ENCODE assay signal across 28 cellular contexts in genomic region chr3:99388736-99389135, GRCh38.
"Had no signal": no experiment of that assay in that cellular context is flagged by ENCODE, and none has a peak within 500 bp of the region (broad histone marks: within the 10 kb centered on the region; RNA-seq: fewer than 3 reads in every experiment).

No MANE protein-coding gene starts in this region.

- DNase-seq: cortex of kidney; dorsolateral prefrontal cortex; effector CD4-positive, alpha-beta T cell; foreskin fibroblast; gastrocnemius medialis; head of caudate nucleus; kidney; mesenchymal stem cell; naive thymus-derived CD4-positive, alpha-beta T cell; occipital lobe; stimulated activated CD4-positive, alpha-beta T cell treated with anti-CD3 and anti-CD28 coated beads, Interleukin-12 subunit alpha, Interleukin-12 subunit beta, amount 100 ng/mL, for 4 hours; stimulated activated CD4-positive, alpha-beta T cell treated with anti-CD3 and anti-CD28 coated beads, Interleukin-1b, Interleukin-23, amount 100 ng/mL, for 48 hours; stimulated activated CD4-positive, alpha-beta T cell treated with anti-CD3 and anti-CD28 coated beads, Interleukin-4, amount 100 ng/mL, for 1 hour; stimulated activated CD8-positive, alpha-beta memory T cell treated with anti-CD3 and anti-CD28 coated beads, Interleukin-4, amount 100 ng/mL, for 48 hours; stimulated activated naive CD4-positive, alpha-beta T cell; stimulated activated naive CD8-positive, alpha-beta T cell treated with anti-CD3 and anti-CD28 coated beads, Interleukin-15, amount 100 ng/mL, for 72 hours; thyroid gland; trophoblast cell had no signal

- H3K9me3 Mint-ChIP-seq: mesothelial cell of epicardium; nephron; stimulated activated naive CD8-positive, alpha-beta T cell treated with anti-CD3 and anti-CD28 coated beads, Interleukin-15, amount 100 ng/mL, for 72 hours had no signal

- H3K27me3 ChIP-seq: dorsolateral prefrontal cortex, gastrocnemius medialis, right atrium auricular region, thyroid gland, vagina had no signal

- H3K36me3 Mint-ChIP-seq: mesothelial cell of epicardium; naive thymus-derived CD4-positive, alpha-beta T cell had no signal

- H3K4me1 ChIP-seq: gastrocnemius medialis, prostate gland, right atrium auricular region, thyroid gland, vagina had no signal

- H3K9me3 ChIP-seq: gastrocnemius medialis, prostate gland, right atrium auricular region, thyroid gland, vagina had no signal

- H3K4me1 Mint-ChIP-seq: mesothelial cell of epicardium; naive thymus-derived CD4-positive, alpha-beta T cell; nephron; stimulated activated naive CD8-positive, alpha-beta T cell treated with anti-CD3 and anti-CD28 coated beads, Interleukin-15, amount 100 ng/mL, for 72 hours had no signal

- H3K4me3 Mint-ChIP-seq: mesothelial cell of epicardium; naive thymus-derived CD4-positive, alpha-beta T cell; nephron; stimulated activated naive CD8-positive, alpha-beta T cell treated with anti-CD3 and anti-CD28 coated beads, Interleukin-15, amount 100 ng/mL, for 72 hours had no signal

- H3K36me3 ChIP-seq: gastrocnemius medialis, prostate gland, right atrium auricular region, thyroid gland, vagina had no signal

- H3K4me2 ChIP-seq: smooth muscle cell had no signal

- H3K27ac ChIP-seq: epithelial cell of prostate, gastrocnemius medialis, prostate gland, right atrium auricular region, thyroid gland, vagina had no signal

- H3K27ac Mint-ChIP-seq: mesothelial cell of epicardium; naive thymus-derived CD4-positive, alpha-beta T cell; nephron; stimulated activated naive CD8-positive, alpha-beta T cell treated with anti-CD3 and anti-CD28 coated beads, Interleukin-15, amount 100 ng/mL, for 72 hours had no signal

- ATAC-seq: esophagus mucosa; gastrocnemius medialis; left lobe of liver; naive thymus-derived CD4-positive, alpha-beta T cell; sciatic nerve; stimulated activated naive CD8-positive, alpha-beta T cell treated with anti-CD3 and anti-CD28 coated beads, Interleukin-15, amount 100 ng/mL, for 72 hours had no signal

- H3K4me3 ChIP-seq: dorsolateral prefrontal cortex, gastrocnemius medialis, prostate gland, right atrium auricular region, smooth muscle cell, thyroid gland, vagina had no signal

- H3K27me3 Mint-ChIP-seq: naive thymus-derived CD4-positive, alpha-beta T cell; stimulated activated naive CD8-positive, alpha-beta T cell treated with anti-CD3 and anti-CD28 coated beads, Interleukin-15, amount 100 ng/mL, for 72 hours had no signal
